Comparison of ENCODE assay signal across 1 cellular context in the genomic region with DNA sequence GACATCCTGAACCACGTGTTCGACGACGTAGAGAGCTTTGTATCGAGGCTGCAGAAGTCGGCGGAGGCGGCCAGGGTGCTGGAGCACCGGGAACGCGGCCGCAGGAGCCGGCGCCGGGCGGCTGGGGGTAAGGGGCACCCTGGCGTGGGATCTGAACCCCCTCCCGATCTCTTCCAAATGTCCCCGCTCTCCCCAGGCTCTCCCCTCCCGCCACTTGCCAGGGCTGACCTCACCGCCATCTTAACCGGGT.
A peak's percentile ranks its signal among the peaks of the same experiment; 100 is the strongest.
TF ChIP-seq lines count a peak whose summit lies in the region.

No MANE protein-coding gene starts in this region.

TF ChIP-seq in HepG2, 621 proteins besides CTCF, POLR2A, EP300 and RAD21:
- peak; percentile 27; the same call in 1 of the 2 replicates for TF ChIP-seq ZBTB38 (CRISPR knock-in tag; IDR thresholded peaks at IDR 0.05)
- TF ChIP-seq MED1 (CRISPR knock-in tag; IDR thresholded peaks at IDR 0.05) = no peak
